ENCODE assay signal across 26 cellular contexts in the genomic region with DNA sequence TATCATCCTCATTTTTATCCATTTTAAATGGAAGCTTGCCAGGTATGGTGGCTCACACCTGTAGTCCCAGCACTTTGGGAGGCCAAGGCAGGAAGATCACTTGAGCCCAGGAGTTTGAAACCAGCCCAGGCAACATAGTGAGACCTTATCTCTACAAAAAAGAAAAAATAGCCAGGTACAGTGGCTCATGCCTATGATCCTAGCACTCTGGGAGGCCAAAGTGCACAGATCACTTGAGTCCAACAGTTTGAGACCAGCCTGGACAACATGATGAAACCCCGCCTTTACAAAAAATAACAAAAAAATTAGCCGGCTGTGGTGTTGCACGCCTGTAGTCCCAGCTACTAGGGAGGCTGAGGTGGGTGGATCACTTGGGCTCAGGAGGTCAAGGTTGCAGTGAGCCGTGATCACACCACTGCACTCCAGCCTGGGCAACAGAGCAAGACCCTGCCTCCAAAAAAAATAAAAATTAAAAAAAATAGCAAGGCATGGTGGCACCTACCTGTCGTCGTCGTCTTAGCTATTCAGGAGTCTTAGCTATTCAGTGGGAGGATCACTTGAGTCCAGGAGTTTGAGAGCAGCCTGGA.
A peak's percentile ranks its signal among the peaks of the same experiment; 100 is the strongest.
DNase-seq lines count a peak whose midpoint lies in the region; ATAC-seq, FAIRE-seq and TF ChIP-seq lines count a peak whose summit lies in the region.
"Had no signal": no experiment of that assay in that cellular context is flagged by ENCODE, and none has a peak within 500 bp of the region (broad histone marks: within the 10 kb centered on the region; RNA-seq: fewer than 3 reads in every experiment).

No MANE protein-coding gene starts in this region.

- H3K4me3 ChIP-seq in right atrium auricular region (no peak overlapping the region), sigmoid colon (peak overlapping the region in 1 of 4 donors; percentile 2), transverse colon (no peak overlapping the region)

- H3K4me1 ChIP-seq in right atrium auricular region (peaks cover 0 to 94% of the 10 kb centered on the region in 2 donors), sigmoid colon (peaks cover 0 to 95% (median 81%) of the 10 kb centered on the region in 4 donors), transverse colon (peaks cover 41 to 67% (median 46%) of the 10 kb centered on the region in 4 donors)

- no peaks in the 10 kb centered on the region for H3K27me3 ChIP-seq in right atrium auricular region
- H3K27me3 ChIP-seq in sigmoid colon: no peaks in the 10 kb centered on the region
- H3K27me3 ChIP-seq in transverse colon: no peaks in the 10 kb centered on the region

- no peak for TF ChIP-seq EP300 in sigmoid colon (IDR thresholded peaks at IDR 0.05)
- TF ChIP-seq EP300 in transverse colon (IDR thresholded peaks at IDR 0.05; ENCODE audit: low read depth): no peak

- no peak for FAIRE-seq in frontal cortex (lab: Jason Lieb, UNC)
- FAIRE-seq: bronchial epithelial cell, D721Med, kidney, RCC 7860 had no signal

- intact Hi-C loops in cardiac septum (cut with DNase I): no loop called here
- intact Hi-C loops in Right ventricle myocardium superior (cut with DNase I): no loop called here
- intact Hi-C loops in sigmoid colon (cut with DNase I): no loop called here
- intact Hi-C loops in transverse colon (cut with DNase I; ENCODE audit: low total_unique reads): no loop called here

- DNase-seq in cardiac septum (ENCODE audit: low spot score) (peak; percentile 10), Right ventricle myocardium superior (no peak), right atrium auricular region (ENCODE audit: low spot score) (no peak), sigmoid colon (peak; percentile 27), transverse colon (no peak), frontal cortex (ENCODE audit: low spot score in 2 of 2) (no peak), T1000 (lab: John Stamatoyannopoulos, UW) (no peak)
- DNase-seq: 8988T; activated B cell treated with CpG ODN at 0.5 μM for 24 hours; activated CD4-positive, alpha-beta T cell treated with anti-CD3 and anti-CD28 coated beads, Interleukin-2, amount 50 U/mL, for 1 hour; activated CD8-positive, alpha-beta memory T cell treated with anti-CD3 and anti-CD28 coated beads, Interleukin-2, amount 10 ng/mL, durations not matched to agents 7 days and 5 days; activated naive CD4-positive, alpha-beta T cell treated with anti-CD3 and anti-CD28 coated beads, Interleukin-2, amount 10 ng/mL, durations not matched to agents 7 days and 5 days; CD4-positive, CD25-positive, alpha-beta regulatory T cell; HCEC 1CT; kidney; naive thymus-derived CD8-positive, alpha-beta T cell; NCI-H1105; NCI-H2029 treated with DMSO at 0.1 percent for 48 hours; NCI-H526 treated with DMSO at 0.1 percent for 48 hours; stimulated activated CD4-positive, alpha-beta T cell treated with anti-CD3 and anti-CD28 coated beads, Interleukin-4, amount 100 ng/mL, for 1 hour; T-cell had no signal

- H3K27ac ChIP-seq in right atrium auricular region (peak overlapping the region; percentile 69 to 85), sigmoid colon (peak overlapping the region; percentile 84 to 92 (median 88)), transverse colon (peak overlapping the region; percentile 85 to 91 (median 90))

- WGBS in sigmoid colon, 2 donors: 87 to 89% methylated on average over 7 of the region's 7 CpGs
- WGBS in transverse colon (ENCODE audit: low coverage in 1 of 2), 2 donors: 85 to 90% methylated on average over 6 to 7 of the region's 7 CpGs

- ATAC-seq in Right ventricle myocardium superior (ENCODE audit: poor library complexity) (no peak), GM18520 (IDR thresholded peaks at IDR 0.05; ENCODE audit: unreplicated experiment) (no peak)
- ATAC-seq: activated CD8-positive, alpha-beta memory T cell treated with anti-CD3 and anti-CD28 coated beads, Interleukin-2, amount 10 ng/mL, durations not matched to agents 7 days and 5 days; naive thymus-derived CD8-positive, alpha-beta T cell; stimulated activated effector memory CD8-positive, alpha-beta T cell treated with anti-CD3 and anti-CD28 coated beads, Interleukin-12 subunit alpha, Interleukin-12 subunit beta, amount 100 ng/mL, for 72 hours; T-cell had no signal

- H3K9me3 ChIP-seq in right atrium auricular region (no peaks in the 10 kb centered on the region), sigmoid colon (no peaks in the 10 kb centered on the region), transverse colon (no peaks in the 10 kb centered on the region)

- peaks cover 18% of the 10 kb centered on the region for H3K36me3 ChIP-seq in right atrium auricular region
- H3K36me3 ChIP-seq in sigmoid colon: peaks cover 0 to 32% (median 12%) of the 10 kb centered on the region in 4 donors
- H3K36me3 ChIP-seq in transverse colon: no peaks in the 10 kb centered on the region

- TF ChIP-seq CTCF in right atrium auricular region (IDR thresholded peaks at IDR 0.05) (no peak), sigmoid colon (IDR thresholded peaks at IDR 0.05) (no peak), transverse colon (IDR thresholded peaks at IDR 0.05) (no peak)

- TF ChIP-seq POLR2A in sigmoid colon (IDR thresholded peaks at IDR 0.05) (no peak), transverse colon (IDR thresholded peaks at IDR 0.05) (no peak)

- in situ Hi-C loops in transverse colon (cut with MboI; ENCODE audit: low pct_ligation_motif_present in 1 of 4, low pct_unique_long_range_greater_than_20kb in 1 of 4, low sequenced_read_pairs in 3 of 4): no loop called here

Comparison
In these comparisons a context has a peak if more than half of its experiments do, and no peak if none do; other contexts are left out.
1. DNase-seq: peak in cardiac septum (single experiment) and sigmoid colon (single experiment); none in Right ventricle myocardium superior (single experiment), right atrium auricular region (single experiment), transverse colon (single experiment), frontal cortex (0 of 2) and T1000 (single experiment).
2. Peak in every context shown above with its lines, with median percentiles within 50 percentile points of each other: H3K27ac ChIP-seq.